In genomic region chr19:11551603-11552235, GRCh38 we compare ENCODE assay signal across 8 cellular contexts. TPM values are rescaled to one million over a fixed set of nuclear protein-coding genes. Genes with fewer than 3 reads are reported as not detected.
DNase-seq lines count a peak whose midpoint lies in the region; ATAC-seq and TF ChIP-seq lines count a peak whose summit lies in the region.
"Had no signal": no experiment of that assay in that cellular context is flagged by ENCODE, and none has a peak within 500 bp of the region (broad histone marks: within the 10 kb centered on the region; RNA-seq: fewer than 3 reads in every experiment).

No MANE protein-coding gene starts in this region.

- H3K79me2 ChIP-seq in PC-3 (ENCODE audit: low read length), result peaks cover 16% of the 10 kb centered on the region

- H3K4me3 Mint-ChIP-seq in glutamatergic neuron (ENCODE audit: unreplicated experiment), result no peak overlapping the region

- H3F3A ChIP-seq in PC-3 (ENCODE audit: low read length, unreplicated experiment), result no peaks in the 10 kb centered on the region

- H3K27ac Mint-ChIP-seq in glutamatergic neuron (ENCODE audit: unreplicated experiment), result no peak overlapping the region

- ATAC-seq in PC-3 (peak; percentile 70), GM19463 (IDR thresholded peaks at IDR 0.05; ENCODE audit: unreplicated experiment) (no peak), HG03139 (IDR thresholded peaks at IDR 0.05; ENCODE audit: unreplicated experiment) (no peak)

- CTCF ChIA-PET in PC-3 (lab: Charles Lee), result no interaction called here

- H3K36me3 ChIP-seq in PC-3 (ENCODE audit: low read depth, low read length), result peaks cover 27% of the 10 kb centered on the region; the same call in 1 of the 2 replicates

- no peak overlapping the region for H3K4me2 ChIP-seq in PC-3 (ENCODE audit: low read length)

- H3K27me3 Mint-ChIP-seq in glutamatergic neuron (ENCODE audit: unreplicated experiment), result peaks cover 2% of the 10 kb centered on the region

- no TSS peak for BruUV-seq in PC-3 (replicated peaks; lab: Mats Ljungman, UMichigan)

- H3K27me3 ChIP-seq in PC-3 (ENCODE audit: low read length), result no peaks in the 10 kb centered on the region

- TF ChIP-seq CTCF in GM12873 (IDR thresholded peaks at IDR 0.05; ENCODE audit: insufficient read depth, low read depth, low read length, missing control alignments), result peak; percentile 54
- TF ChIP-seq CTCF in PC-3 (conservative IDR thresholded peaks at IDR 0.05; ENCODE audit: low read depth, low read length), result peak; percentile 58
- peak; percentile 29 for TF ChIP-seq CTCF in glutamatergic neuron (IDR thresholded peaks at IDR 0.05; ENCODE audit: partially characterized antibody, unreplicated experiment)

- no peaks in the 10 kb centered on the region for H3K4me1 Mint-ChIP-seq in glutamatergic neuron (ENCODE audit: low read depth, unreplicated experiment)

- peaks cover 8% of the 10 kb centered on the region; the same call in 1 of the 2 replicates for H4K20me1 ChIP-seq in PC-3 (ENCODE audit: low read length)

- H3K9me3 ChIP-seq in PC-3 (ENCODE audit: low read length), result no peaks in the 10 kb centered on the region

- H3K9ac ChIP-seq in PC-3 (ENCODE audit: low read length), result no peak overlapping the region

- H3K4me3 ChIP-seq in PC-3 (ENCODE audit: low read length), result no peak overlapping the region

- no peaks in the 10 kb centered on the region for H3K9me2 ChIP-seq in PC-3 (replicated peaks; ENCODE audit: low read length)

- no peaks in the 10 kb centered on the region for H3K36me3 Mint-ChIP-seq in glutamatergic neuron (ENCODE audit: unreplicated experiment)

- H3K27ac ChIP-seq in PC-3 (ENCODE audit: low read length), result no peak overlapping the region

- POLR2A ChIA-PET in PC-3 (lab: Charles Lee; ENCODE audit: unreplicated experiment), result no interaction called here

- peaks cover under 1% of the 10 kb centered on the region; the same call in 1 of the 2 replicates for H3K4me1 ChIP-seq in PC-3 (ENCODE audit: insufficient read depth, low read length)

- intact Hi-C loops in PC-3 (cut with micrococcal nuclease), result no loop called here

- no peak overlapping the region for H2AFZ ChIP-seq in PC-3 (ENCODE audit: low read length)

- H3K9me3 Mint-ChIP-seq in glutamatergic neuron (ENCODE audit: unreplicated experiment), result peaks cover 2% of the 10 kb centered on the region

- DNase-seq in PC-3, result no peak
- DNase-seq in glutamatergic neuron, result peak; percentile 59
- DNase-seq in stimulated activated CD8-positive, alpha-beta memory T cell treated with anti-CD3 and anti-CD28 coated beads, Interleukin-4, amount 100 ng/mL, for 48 hours, result peak; percentile 48
- no peak for DNase-seq in NCI-H2029 treated with DMSO at 0.1 percent for 48 hours (lab: John Stamatoyannopoulos, UW)
- DNase-seq: NCI-H146 had no signal

RNA-seq across cellular contexts. Expression of gene ELOF1, which starts 7.3 kb away (rescaled TPM):
- total RNA-seq in PC-3 (2014; rRNA removed) (91.9 and 105 TPM in 2 replicates), glutamatergic neuron (ENCODE audit: unreplicated experiment) (50.7 TPM)

RNA-seq across cellular contexts. Expression of gene CNN1, which starts 13.1 kb away (rescaled TPM):
- total RNA-seq in PC-3 (2014; rRNA removed) (0.77 TPM in 1 of 2 replicates, not detected in the other), glutamatergic neuron (ENCODE audit: unreplicated experiment) (2.3 TPM)

RNA-seq across cellular contexts. Expression of gene ECSIT, which starts 22.8 kb away (rescaled TPM):
- 126 and 156 TPM in 2 replicates for total RNA-seq in PC-3 (2014; rRNA removed)
- total RNA-seq in glutamatergic neuron (ENCODE audit: unreplicated experiment), result 43.2 TPM

RNA-seq across cellular contexts. Expression of gene ACP5, which starts 25.7 kb away (rescaled TPM):
- not detected in 2 replicates for total RNA-seq in PC-3 (2014; rRNA removed)
- not detected for total RNA-seq in glutamatergic neuron (ENCODE audit: unreplicated experiment)

RNA-seq across cellular contexts. Expression of gene ZNF627, which starts 45.6 kb away (rescaled TPM):
- total RNA-seq in PC-3 (2014; rRNA removed), result 8.5 and 14.2 TPM in 2 replicates
- 48.2 TPM for total RNA-seq in glutamatergic neuron (ENCODE audit: unreplicated experiment)

Comparison
In these comparisons a context has a peak if more than half of its experiments do, and no peak if none do; other contexts are left out.
1. DNase-seq: peak in glutamatergic neuron (single experiment) and stimulated activated CD8-positive, alpha-beta memory T cell treated with anti-CD3 and anti-CD28 coated beads, Interleukin-4, amount 100 ng/mL, for 48 hours (single experiment); none in PC-3 (single experiment) and NCI-H2029 treated with DMSO at 0.1 percent for 48 hours (single experiment).
2. Peak in every context shown above with its lines, with median percentiles within 50 percentile points of each other: CTCF ChIP-seq.